ENCODE assay signal across 8 cellular contexts in genomic region chr17:48457080-48457836, GRCh38. TPM values are rescaled to one million over a fixed set of nuclear protein-coding genes. Genes with fewer than 3 reads are reported as not detected.
DNase-seq lines count a peak whose midpoint lies in the region; ATAC-seq, FAIRE-seq and TF ChIP-seq lines count a peak whose summit lies in the region.

No MANE protein-coding gene starts in this region.

- H3K27me3 ChIP-seq in MM.1S (replicated peaks; ENCODE audit: insufficient read depth, low read length), result no peaks in the 10 kb centered on the region
- no peaks in the 10 kb centered on the region for H3K27me3 ChIP-seq in SU-DHL-6 (ENCODE audit: low read length)
- no peaks in the 10 kb centered on the region for H3K27me3 ChIP-seq in right atrium auricular region

- H3K9ac ChIP-seq in MM.1S (ENCODE audit: low read length), result peak overlapping the region; percentile 69
- no peak overlapping the region for H3K9ac ChIP-seq in SU-DHL-6 (ENCODE audit: low read length)

- H4K20me1 ChIP-seq in MM.1S (ENCODE audit: insufficient read depth, low read length) (no peaks in the 10 kb centered on the region), SU-DHL-6 (ENCODE audit: low read depth, low read length) (no peaks in the 10 kb centered on the region)

- H3K9me3 ChIP-seq in MM.1S (replicated peaks; ENCODE audit: insufficient read depth, low read length) (no peaks in the 10 kb centered on the region), SU-DHL-6 (ENCODE audit: insufficient read depth, low read length) (no peaks in the 10 kb centered on the region), right atrium auricular region (peaks cover 0 to 10% of the 10 kb centered on the region in 2 donors)

- H2AFZ ChIP-seq in MM.1S (ENCODE audit: low read length), result peak overlapping the region; percentile 52
- no peak overlapping the region for H2AFZ ChIP-seq in SU-DHL-6 (ENCODE audit: low read depth, low read length, severe bottlenecking)

- H3K4me2 ChIP-seq in MM.1S (ENCODE audit: low read depth, low read length) (peak overlapping the region; percentile 98), SU-DHL-6 (ENCODE audit: low read depth, low read length, poor library complexity, severe bottlenecking) (peak overlapping the region; percentile 30)

- peak; percentile 85 for FAIRE-seq in GM18507 (lab: Jason Lieb, UNC)

- peak overlapping the region in 1 of 2 donors; percentile 14 for H3K27ac Mint-ChIP-seq in activated naive CD4-positive, alpha-beta T cell treated with anti-CD3 and anti-CD28 coated beads, Interleukin-2, amount 50 U/mL, for 72 hours

- peaks cover 6 to 13% of the 10 kb centered on the region in 2 donors for H3K36me3 Mint-ChIP-seq in activated naive CD4-positive, alpha-beta T cell treated with anti-CD3 and anti-CD28 coated beads, Interleukin-2, amount 50 U/mL, for 72 hours

- ATAC-seq in activated naive CD4-positive, alpha-beta T cell treated with anti-CD3 and anti-CD28 coated beads, Interleukin-2, amount 50 U/mL, for 72 hours, result peak; percentile 64 to 72
- ATAC-seq in sciatic nerve, result peak; percentile 26
- ATAC-seq in HG03175 (IDR thresholded peaks at IDR 0.05; ENCODE audit: unreplicated experiment), result no peak

- DNase-seq in ACHN (peak; percentile 80), GM18507 (ENCODE audit: extremely low spot score, insufficient read length, low read depth) (peak; percentile 55), MM.1S (peak; percentile 89), right atrium auricular region (ENCODE audit: low spot score) (peak; percentile 59), sciatic nerve (ENCODE audit: low spot score) (peak; percentile 62)
- peak; percentile 72 to 82 for DNase-seq in activated naive CD4-positive, alpha-beta T cell treated with anti-CD3 and anti-CD28 coated beads, Interleukin-2, amount 50 U/mL, for 72 hours (ENCODE audit: low spot score in 2 of 2)

- TF ChIP-seq CTCF in MM.1S (IDR thresholded peaks at IDR 0.05; ENCODE audit: low read length) (peak; percentile 98), SU-DHL-6 (IDR thresholded peaks at IDR 0.05; ENCODE audit: insufficient read depth, low read length, poor library complexity, severe bottlenecking) (peak; percentile 95), right atrium auricular region (IDR thresholded peaks at IDR 0.05) (peak; percentile 84 to 93)

- no peaks in the 10 kb centered on the region for H3K9me3 Mint-ChIP-seq in activated naive CD4-positive, alpha-beta T cell treated with anti-CD3 and anti-CD28 coated beads, Interleukin-2, amount 50 U/mL, for 72 hours

- H3K4me3 ChIP-seq in MM.1S (ENCODE audit: low read length) (peak overlapping the region; percentile 53), SU-DHL-6 (ENCODE audit: insufficient read depth, low read length, poor library complexity, severe bottlenecking) (no peak overlapping the region), right atrium auricular region (no peak overlapping the region)

- in situ Hi-C loops in ACHN (cut with HindIII; ENCODE audit: low pct_ligation_motif_present, low pct_unique_long_range_greater_than_20kb, low sequenced_read_pairs), result no loop called here

- H3K79me2 ChIP-seq in MM.1S (ENCODE audit: low read length) (no peaks in the 10 kb centered on the region), SU-DHL-6 (ENCODE audit: insufficient read depth, low read length) (no peaks in the 10 kb centered on the region)

- H3K4me1 ChIP-seq in MM.1S (ENCODE audit: low read length) (peaks cover 78% of the 10 kb centered on the region), right atrium auricular region (peaks cover 0 to 7% of the 10 kb centered on the region in 2 donors)

- H3K9me2 ChIP-seq in MM.1S (replicated peaks; ENCODE audit: insufficient read depth, low read length), result no peaks in the 10 kb centered on the region
- no peaks in the 10 kb centered on the region for H3K9me2 ChIP-seq in SU-DHL-6 (replicated peaks; ENCODE audit: insufficient read depth, low read length)

- peak overlapping the region; percentile 87 for H3K27ac ChIP-seq in MM.1S (ENCODE audit: low read length)
- no peak overlapping the region for H3K27ac ChIP-seq in SU-DHL-6 (ENCODE audit: low read depth, low read length)
- no peak overlapping the region for H3K27ac ChIP-seq in right atrium auricular region

- H3K36me3 ChIP-seq in MM.1S (replicated peaks; ENCODE audit: insufficient read depth, low read length) (no peaks in the 10 kb centered on the region), SU-DHL-6 (ENCODE audit: low read length) (no peaks in the 10 kb centered on the region), right atrium auricular region (no peaks in the 10 kb centered on the region)

- intact Hi-C loops in sciatic nerve (cut with DNase I), result no loop called here

- H3F3A ChIP-seq in MM.1S (ENCODE audit: insufficient read depth, low read length) (peaks cover 37% of the 10 kb centered on the region), SU-DHL-6 (ENCODE audit: insufficient read depth) (no peaks in the 10 kb centered on the region)

RNA-seq across cellular contexts. Expression of gene SKAP1, which starts 27.2 kb away (rescaled TPM):
- 10 to 100 TPM; 65.0 to 98.0 TPM for total RNA-seq in activated naive CD4-positive, alpha-beta T cell treated with anti-CD3 and anti-CD28 coated beads, Interleukin-2, amount 50 U/mL, for 72 hours
- not detected for total RNA-seq in right atrium auricular region
- 7.4 TPM for total RNA-seq in sciatic nerve
